ENCODE assay signal across 16 cellular contexts in genomic region chr1:119564548-119564947, GRCh38. TPM values are rescaled to one million over a fixed set of nuclear protein-coding genes. Genes with fewer than 3 reads are reported as not detected.
DNase-seq lines count a peak whose midpoint lies in the region; ATAC-seq and TF ChIP-seq lines count a peak whose summit lies in the region.
"Had no signal": no experiment of that assay in that cellular context is flagged by ENCODE, and none has a peak within 500 bp of the region (broad histone marks: within the 10 kb centered on the region; RNA-seq: fewer than 3 reads in every experiment).

No MANE protein-coding gene starts in this region.

- TF ChIP-seq CTCF in HL-60 (IDR thresholded peaks at IDR 0.05; ENCODE audit: insufficient read depth, low read length), result no peak
- no peak for TF ChIP-seq CTCF in brain microvascular endothelial cell (IDR thresholded peaks at IDR 0.05; ENCODE audit: low read depth, low read length, missing control alignments)

- in situ Hi-C loops in brain microvascular endothelial cell (cut with HindIII; ENCODE audit: low pct_ligation_motif_present, low sequenced_read_pairs), result no loop called here

- H3K27me3 ChIP-seq in HL-60 (ENCODE audit: insufficient read depth, poor library complexity, severe bottlenecking) (no peaks in the 10 kb centered on the region), brain microvascular endothelial cell (replicated peaks) (no peaks in the 10 kb centered on the region)
- H3K27me3 ChIP-seq: vagina had no signal

- DNase-seq in HL-60 (ENCODE audit: low read depth in 1 of 2, low spot score in 1 of 2) (no peak), dermis blood vessel endothelial cell (no peak), brain microvascular endothelial cell (no peak), AG08396 (ENCODE audit: low spot score) (no peak)
- DNase-seq: activated CD8-positive, alpha-beta memory T cell treated with anti-CD3 and anti-CD28 coated beads, Interleukin-2, amount 50 U/mL, for 4 hours; caudate nucleus; CD4-positive, CD25-positive, alpha-beta regulatory T cell; stimulated activated naive CD8-positive, alpha-beta T cell treated with anti-CD3 and anti-CD28 coated beads, Interleukin-15, Interleukin-2, amounts not matched to agents 100 U/mL and 50 U/mL, for 24 hours had no signal

- H3K4me3 Mint-ChIP-seq in stimulated activated memory B cell treated with anti-CD40 and anti-IgM and Interleukin-4, amounts not matched to agents 10 μg/mL and 1 μg/mL and 100 μg/mL, for 72 hours, result peak overlapping the region; percentile 1
- H3K4me3 Mint-ChIP-seq: activated naive CD8-positive, alpha-beta T cell; CD4-positive, CD25-positive, alpha-beta regulatory T cell; WTC11 had no signal

- H3K27ac Mint-ChIP-seq in stimulated activated memory B cell treated with anti-CD40 and anti-IgM and Interleukin-4, amounts not matched to agents 10 μg/mL and 1 μg/mL and 100 μg/mL, for 72 hours, result peak overlapping the region; percentile 56
- H3K27ac Mint-ChIP-seq: activated naive CD8-positive, alpha-beta T cell; CD4-positive, CD25-positive, alpha-beta regulatory T cell; WTC11 had no signal

- peak overlapping the region; percentile 25 for H3K27ac ChIP-seq in HL-60 (replicated peaks)
- H3K27ac ChIP-seq in brain microvascular endothelial cell, result no peak overlapping the region
- H3K27ac ChIP-seq: vagina had no signal

- H3K36me3 Mint-ChIP-seq in stimulated activated memory B cell treated with anti-CD40 and anti-IgM and Interleukin-4, amounts not matched to agents 10 μg/mL and 1 μg/mL and 100 μg/mL, for 72 hours, result no peaks in the 10 kb centered on the region
- H3K36me3 Mint-ChIP-seq: activated naive CD8-positive, alpha-beta T cell; CD4-positive, CD25-positive, alpha-beta regulatory T cell; WTC11 had no signal

- peak; percentile 52 for ATAC-seq in GM18873 (IDR thresholded peaks at IDR 0.05; ENCODE audit: low FRiP score, unreplicated experiment)
- ATAC-seq in GM21723 (IDR thresholded peaks at IDR 0.05; ENCODE audit: unreplicated experiment), result peak; percentile 68
- peak; percentile 59 for ATAC-seq in stimulated activated memory B cell treated with anti-CD40 and anti-IgM and Interleukin-4, amounts not matched to agents 10 μg/mL and 1 μg/mL and 100 μg/mL, for 72 hours
- ATAC-seq: stimulated activated naive CD8-positive, alpha-beta T cell treated with anti-CD3 and anti-CD28 coated beads, Interleukin-15, Interleukin-2, amounts not matched to agents 100 U/mL and 50 U/mL, for 24 hours; WTC11 had no signal

- H3K27me3 Mint-ChIP-seq in stimulated activated memory B cell treated with anti-CD40 and anti-IgM and Interleukin-4, amounts not matched to agents 10 μg/mL and 1 μg/mL and 100 μg/mL, for 72 hours, result peaks cover 8% of the 10 kb centered on the region

- no peaks in the 10 kb centered on the region for H3K36me3 ChIP-seq in brain microvascular endothelial cell (replicated peaks)
- H3K36me3 ChIP-seq: vagina had no signal

- H3K4me1 Mint-ChIP-seq in stimulated activated memory B cell treated with anti-CD40 and anti-IgM and Interleukin-4, amounts not matched to agents 10 μg/mL and 1 μg/mL and 100 μg/mL, for 72 hours, result peaks cover 30% of the 10 kb centered on the region
- H3K4me1 Mint-ChIP-seq: CD4-positive, CD25-positive, alpha-beta regulatory T cell had no signal

- no peak overlapping the region for H3K4me3 ChIP-seq in HL-60 (replicated peaks; ENCODE audit: insufficient read depth, low read length)
- no peak overlapping the region for H3K4me3 ChIP-seq in brain microvascular endothelial cell (ENCODE audit: low read depth, low read length)
- H3K4me3 ChIP-seq: vagina had no signal

- no peaks in the 10 kb centered on the region for H3K9me3 Mint-ChIP-seq in stimulated activated memory B cell treated with anti-CD40 and anti-IgM and Interleukin-4, amounts not matched to agents 10 μg/mL and 1 μg/mL and 100 μg/mL, for 72 hours
- H3K9me3 Mint-ChIP-seq: WTC11 had no signal

RNA-seq across cellular contexts. Expression of gene HSD3B1, which starts 57.5 kb away (rescaled TPM):
- total RNA-seq in dermis blood vessel endothelial cell, result not detected in 2 replicates
- total RNA-seq: CD4-positive, CD25-positive, alpha-beta regulatory T cell; endothelial cell of umbilical vein; H1; vagina; WTC11 had no signal
